Comparison of ENCODE assay signal across 12 cellular contexts in the genomic region with DNA sequence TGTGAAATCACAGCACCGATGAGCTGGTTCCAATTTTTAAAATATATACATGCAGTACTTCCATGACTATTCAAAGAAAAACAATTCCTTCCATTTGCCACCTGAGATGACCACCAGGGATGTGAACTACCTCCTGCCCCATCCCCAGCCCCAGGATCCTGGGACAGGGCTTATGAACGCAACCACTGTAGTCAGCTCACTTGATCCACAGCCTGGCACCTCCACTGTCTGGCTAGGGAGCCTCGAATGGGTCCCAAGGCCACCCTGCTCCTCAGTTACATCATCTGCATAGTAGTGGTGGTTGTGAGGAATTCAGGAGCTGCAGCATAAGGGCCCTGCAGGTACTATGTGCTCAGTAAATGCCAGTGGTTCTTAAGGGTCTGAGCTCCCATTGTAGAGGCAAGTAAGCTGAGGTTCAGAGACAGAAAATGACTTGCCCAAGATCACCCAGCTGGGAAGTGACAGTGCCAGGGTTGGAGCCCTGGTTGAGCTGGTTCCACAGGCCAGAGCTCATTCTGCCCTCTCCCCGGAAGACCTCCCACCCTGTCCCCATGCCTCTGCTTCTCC. TPM values are rescaled to one million over a fixed set of nuclear protein-coding genes. Genes with fewer than 3 reads are reported as not detected.
"Had no signal": no experiment of that assay in that cellular context is flagged by ENCODE, and none has a peak within 500 bp of the region (broad histone marks: within the 10 kb centered on the region; RNA-seq: fewer than 3 reads in every experiment).

No MANE protein-coding gene starts in this region.

RNA-seq across cellular contexts. Expression of a gene that starts 2.9 kb away (rescaled TPM):
- total RNA-seq: activated CD4-positive, alpha-beta memory T cell treated with anti-CD3 and anti-CD28 coated beads, Interleukin-2, amount 10 ng/mL, durations not matched to agents 7 days and 5 days; aorta; epithelial cell of proximal tubule; fibroblast of lung; foreskin keratinocyte; osteocyte; right atrium auricular region; SJSA1; T-helper 2 cell treated with Interferon-gamma antibody and Interleukin-4, amounts not matched to agents 100 ng/mL and 5 ng/mL, for 36 hours; thoracic aorta; ureter had no signal
- polyA plus RNA-seq: aorta, fibroblast of lung, foreskin keratinocyte had no signal

RNA-seq across cellular contexts. Expression of a gene that starts 9.7 kb away (rescaled TPM):
- total RNA-seq: activated CD4-positive, alpha-beta memory T cell treated with anti-CD3 and anti-CD28 coated beads, Interleukin-2, amount 10 ng/mL, durations not matched to agents 7 days and 5 days; epithelial cell of proximal tubule; fibroblast of lung; foreskin keratinocyte; osteocyte; prostate gland; right atrium auricular region; SJSA1; T-helper 2 cell treated with Interferon-gamma antibody and Interleukin-4, amounts not matched to agents 100 ng/mL and 5 ng/mL, for 36 hours; thoracic aorta had no signal
- polyA plus RNA-seq: fibroblast of lung, foreskin keratinocyte had no signal
